8 cellular contexts compared by ENCODE assay signal in the genomic region with DNA sequence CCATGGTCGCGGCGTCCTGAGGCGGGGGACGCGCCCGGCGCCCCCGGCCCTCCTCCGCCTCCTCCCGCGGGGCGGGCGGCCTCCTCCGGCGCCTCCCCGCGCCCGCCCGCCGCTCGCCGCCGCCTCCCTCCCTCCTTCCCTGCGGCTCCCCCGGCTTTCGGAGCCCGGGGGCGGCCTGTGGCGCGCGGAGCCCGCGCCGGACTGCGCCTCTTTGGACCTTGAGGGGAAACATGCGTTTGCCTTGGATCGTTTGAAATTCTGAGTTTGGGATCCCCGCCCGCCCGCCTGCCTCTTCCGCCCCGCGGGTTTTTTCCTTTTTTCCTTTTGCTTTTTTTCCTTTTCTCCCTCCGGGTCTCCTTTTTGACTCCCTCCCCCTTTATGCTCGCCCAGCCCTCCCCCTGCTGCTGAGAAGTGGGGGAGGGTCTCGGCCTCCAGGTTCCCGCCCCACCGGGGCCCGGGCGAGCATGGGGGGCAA. TPM values are rescaled to one million over a fixed set of nuclear protein-coding genes. Genes with fewer than 3 reads are reported as not detected.
DNase-seq lines count a peak whose midpoint lies in the region; FAIRE-seq and TF ChIP-seq lines count a peak whose summit lies in the region.

No MANE protein-coding gene starts in this region.

- POLR2A ChIA-PET in HEK293 (lab: Yijun Ruan, JAX) = interaction anchor here (0.6 kb wide), 1 partner anchor 14 kb away, joined by 3 read pairs; the partner anchor contains the start of gene WDR59

- 0 to 3% (median 1%) methylated on average over 19 to 48 of the region's 51 CpGs for WGBS in adrenal gland, 4 donors

- CTCF ChIA-PET in HEK293 (lab: Yijun Ruan, JAX) = interaction anchor here (0.9 to 1.7 kb wide), 3 partner anchors 10 to 127 kb away, joined by 3 to 4 read pairs (median 4); no protein-coding TSS in a partner anchor

- H3K27me3 ChIP-seq in adrenal gland = no peaks in the 10 kb centered on the region
- peaks cover 10% of the 10 kb centered on the region for H3K27me3 ChIP-seq in iPS-18a (ENCODE audit: control insufficient read depth, insufficient read depth, low read length)
- peaks cover 6% of the 10 kb centered on the region for H3K27me3 ChIP-seq in skeletal muscle satellite cell (ENCODE audit: control insufficient read depth, insufficient read depth, low read length)

- FAIRE-seq in GM12892 (lab: Jason Lieb, UNC) = no peak

- no peak for TF ChIP-seq POLR2A in GM12892 (IDR thresholded peaks at IDR 0.05; ENCODE audit: low read depth, low read length)
- no peak for TF ChIP-seq POLR2A in adrenal gland (IDR thresholded peaks at IDR 0.05)

- H3K4me2 ChIP-seq in skeletal muscle satellite cell (ENCODE audit: low read length) = peak overlapping the region; percentile 92

- H3K9me3 ChIP-seq in HEK293 (ENCODE audit: control insufficient read depth, insufficient read depth, low read depth, low read length) = no peaks in the 10 kb centered on the region
- no peaks in the 10 kb centered on the region for H3K9me3 ChIP-seq in adrenal gland (replicated peaks in 1 of 3)
- H3K9me3 ChIP-seq in iPS-18a (ENCODE audit: control insufficient read depth, low read depth, low read length) = no peaks in the 10 kb centered on the region
- H3K9me3 ChIP-seq in skeletal muscle satellite cell (replicated peaks; ENCODE audit: low read length) = no peaks in the 10 kb centered on the region

- peak overlapping the region; percentile 56 for H3K9ac ChIP-seq in iPS-18a (ENCODE audit: low read length)
- H3K9ac ChIP-seq in skeletal muscle satellite cell (ENCODE audit: low read depth, low read length) = peak overlapping the region; percentile 86

- peak; percentile 44 for DNase-seq in GM12892 (ENCODE audit: insufficient read length)
- DNase-seq in NCI-H226 = peak; percentile 12
- peak in 5 of 7 donors; percentile 32 to 55 (median 33) for DNase-seq in adrenal gland
- DNase-seq in Kasumi-1 (lab: John Stamatoyannopoulos, UW) = no peak
- no peak for DNase-seq in cerebellar nuclear complex (lab: John Stamatoyannopoulos, UW)

- TF ChIP-seq CTCF in HEK293 (tag by site-specific recombination; IDR thresholded peaks at IDR 0.05) (no peak), adrenal gland (IDR thresholded peaks at IDR 0.05) (no peak)

- intact Hi-C loops in adrenal gland (cut with DNase I) = loop anchor here (5.0 kb wide), 1 partner anchor 113 kb away; no protein-coding TSS in a partner anchor

- H3K4me3 ChIP-seq in HEK293 (ENCODE audit: low read depth, low read length) (peak overlapping the region; percentile 63), adrenal gland (peak overlapping the region; percentile 36 to 81 (median 55)), iPS-18a (ENCODE audit: low read length) (peak overlapping the region; percentile 81), skeletal muscle satellite cell (ENCODE audit: low read length) (peak overlapping the region; percentile 73)

- H3K4me1 ChIP-seq in HEK293 (ENCODE audit: control insufficient read depth, insufficient read depth, low read length) (peaks cover 3% of the 10 kb centered on the region; the same call in 1 of the 2 replicates), adrenal gland (replicated peaks in 1 of 2) (peaks cover 25 to 49% of the 10 kb centered on the region in 2 donors), iPS-18a (ENCODE audit: control insufficient read depth, low read depth, low read length) (peaks cover 25% of the 10 kb centered on the region), skeletal muscle satellite cell (ENCODE audit: control insufficient read depth, insufficient read depth, low read length) (peaks cover 18% of the 10 kb centered on the region)

- H3K27ac ChIP-seq in HEK293 (ENCODE audit: extremely low read depth, low read depth, low read length) (peak overlapping the region; percentile 69; the same call in 1 of the 2 replicates), adrenal gland (peak overlapping the region in 3 of 5 donors; percentile 49 to 88 (median 73)), iPS-18a (ENCODE audit: low read length) (no peak overlapping the region)

- H3K36me3 ChIP-seq in HEK293 (ENCODE audit: control insufficient read depth in 2 of 2, insufficient read depth in 1 of 2, low read length in 2 of 2) (no peaks in the 10 kb centered on the region), adrenal gland (replicated peaks in 1 of 2) (no peaks in the 10 kb centered on the region), iPS-18a (ENCODE audit: control insufficient read depth, low read depth, low read length) (no peaks in the 10 kb centered on the region), skeletal muscle satellite cell (ENCODE audit: insufficient read depth, low read length) (peaks cover 7% of the 10 kb centered on the region)

TF ChIP-seq in HEK293, 187 proteins besides CTCF, POLR2A, EP300 and RAD21 (continues in another document):
- TF ChIP-seq ZSCAN16 (tag by site-specific recombination; IDR thresholded peaks at IDR 0.05) = no peak
- TF ChIP-seq, protein P1, sequence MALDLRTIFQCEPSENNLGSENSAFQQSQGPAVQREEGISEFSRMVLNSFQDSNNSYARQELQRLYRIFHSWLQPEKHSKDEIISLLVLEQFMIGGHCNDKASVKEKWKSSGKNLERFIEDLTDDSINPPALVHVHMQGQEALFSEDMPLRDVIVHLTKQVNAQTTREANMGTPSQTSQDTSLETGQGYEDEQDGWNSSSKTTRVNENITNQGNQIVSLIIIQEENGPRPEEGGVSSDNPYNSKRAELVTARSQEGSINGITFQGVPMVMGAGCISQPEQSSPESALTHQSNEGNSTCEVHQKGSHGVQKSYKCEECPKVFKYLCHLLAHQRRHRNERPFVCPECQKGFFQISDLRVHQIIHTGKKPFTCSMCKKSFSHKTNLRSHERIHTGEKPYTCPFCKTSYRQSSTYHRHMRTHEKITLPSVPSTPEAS (tag by site-specific recombination; IDR thresholded peaks at IDR 0.05) = no peak
- TF ChIP-seq ZNF560 (tag by site-specific recombination; IDR thresholded peaks at IDR 0.05; ENCODE audit: borderline replicate concordance) = no peak
- TF ChIP-seq ZNF785 (tag by site-specific recombination; IDR thresholded peaks at IDR 0.05) = no peak
- TF ChIP-seq, protein P2, sequence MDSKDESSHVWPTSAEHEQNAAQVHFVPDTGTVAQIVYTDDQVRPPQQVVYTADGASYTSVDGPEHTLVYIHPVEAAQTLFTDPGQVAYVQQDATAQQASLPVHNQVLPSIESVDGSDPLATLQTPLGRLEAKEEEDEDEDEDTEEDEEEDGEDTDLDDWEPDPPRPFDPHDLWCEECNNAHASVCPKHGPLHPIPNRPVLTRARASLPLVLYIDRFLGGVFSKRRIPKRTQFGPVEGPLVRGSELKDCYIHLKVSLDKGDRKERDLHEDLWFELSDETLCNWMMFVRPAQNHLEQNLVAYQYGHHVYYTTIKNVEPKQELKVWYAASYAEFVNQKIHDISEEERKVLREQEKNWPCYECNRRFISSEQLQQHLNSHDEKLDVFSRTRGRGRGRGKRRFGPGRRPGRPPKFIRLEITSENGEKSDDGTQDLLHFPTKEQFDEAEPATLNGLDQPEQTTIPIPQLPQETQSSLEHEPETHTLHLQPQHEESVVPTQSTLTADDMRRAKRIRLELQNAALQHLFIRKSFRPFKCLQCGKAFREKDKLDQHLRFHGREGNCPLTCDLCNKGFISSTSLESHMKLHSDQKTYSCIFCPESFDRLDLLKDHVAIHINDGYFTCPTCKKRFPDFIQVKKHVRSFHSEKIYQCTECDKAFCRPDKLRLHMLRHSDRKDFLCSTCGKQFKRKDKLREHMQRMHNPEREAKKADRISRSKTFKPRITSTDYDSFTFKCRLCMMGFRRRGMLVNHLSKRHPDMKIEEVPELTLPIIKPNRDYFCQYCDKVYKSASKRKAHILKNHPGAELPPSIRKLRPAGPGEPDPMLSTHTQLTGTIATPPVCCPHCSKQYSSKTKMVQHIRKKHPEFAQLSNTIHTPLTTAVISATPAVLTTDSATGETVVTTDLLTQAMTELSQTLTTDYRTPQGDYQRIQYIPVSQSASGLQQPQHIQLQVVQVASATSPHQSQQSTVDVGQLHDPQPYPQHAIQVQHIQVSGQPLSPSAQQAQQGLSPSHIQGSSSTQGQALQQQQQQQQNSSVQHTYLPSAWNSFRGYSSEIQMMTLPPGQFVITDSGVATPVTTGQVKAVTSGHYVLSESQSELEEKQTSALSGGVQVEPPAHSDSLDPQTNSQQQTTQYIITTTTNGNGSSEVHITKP (tag by site-specific recombination; IDR thresholded peaks at IDR 0.05) = peak; percentile 57
- TF ChIP-seq ZEB2 (tag by site-specific recombination; IDR thresholded peaks at IDR 0.05) = no peak
- TF ChIP-seq MYNN (tag by site-specific recombination; IDR thresholded peaks at IDR 0.05; ENCODE audit: borderline replicate concordance) = no peak
- peak; percentile 79 for TF ChIP-seq ZNF335 (tag by site-specific recombination; conservative IDR thresholded peaks at IDR 0.05)
- TF ChIP-seq ZNF580 (tag by site-specific recombination; IDR thresholded peaks at IDR 0.05) = no peak
- TF ChIP-seq ZNF140 (tag by site-specific recombination; IDR thresholded peaks at IDR 0.05) = no peak
- TF ChIP-seq ZNF510 (tag by site-specific recombination; IDR thresholded peaks at IDR 0.05; ENCODE audit: insufficient replicate concordance) = no peak
- TF ChIP-seq KLF8 (tag by site-specific recombination; IDR thresholded peaks at IDR 0.05) = no peak
- TF ChIP-seq PRDM1 (tag by site-specific recombination; IDR thresholded peaks at IDR 0.05) = no peak
- no peak for TF ChIP-seq ZSCAN5A (tag by site-specific recombination; IDR thresholded peaks at IDR 0.05)

RNA-seq across cellular contexts. Expression of gene ZNRF1, which starts 0.4 kb away (rescaled TPM):
- 9.2 TPM for polyA plus RNA-seq in GM12892 (2012; ENCODE audit: missing spikeins)
- total RNA-seq in adrenal gland = 10 to 100 TPM; 22.8 to 29.2 (median 27.7) TPM
- 10 to 100 TPM in 2 of 3 donors, 1 to 10 TPM in 1; 9.9 to 20.7 (median 13.6) TPM for polyA plus RNA-seq in adrenal gland
- 14.4 and 19.5 TPM in 2 replicates for total RNA-seq in skeletal muscle satellite cell (2012; rRNA removed)

RNA-seq across cellular contexts. Expression of gene WDR59, which starts 14.3 kb away (rescaled TPM):
- 54.7 TPM for polyA plus RNA-seq in GM12892 (2012; ENCODE audit: missing spikeins)
- total RNA-seq in adrenal gland = 100 to 1,000 TPM in 1 of 8 donors, 10 to 100 TPM in 7; 21.5 to 130 (median 72.2) TPM
- 10 to 100 TPM; 56.7 to 71.1 (median 57.0) TPM for polyA plus RNA-seq in adrenal gland
- 10.9 and 15.5 TPM in 2 replicates for total RNA-seq in skeletal muscle satellite cell (2012; rRNA removed)

Comparison
In these comparisons a context has a peak if more than half of its experiments do, and no peak if none do; other contexts are left out.
1. DNase-seq: peak in GM12892 (single experiment), NCI-H226 (single experiment) and adrenal gland (5 of 7); none in Kasumi-1 (0 of 2) and cerebellar nuclear complex (0 of 2).
2. Peak in every context shown above with its lines, with median percentiles within 50 percentile points of each other: H3K4me3 ChIP-seq.